Comparison of ENCODE assay signal across 8 cellular contexts in the genomic region with DNA sequence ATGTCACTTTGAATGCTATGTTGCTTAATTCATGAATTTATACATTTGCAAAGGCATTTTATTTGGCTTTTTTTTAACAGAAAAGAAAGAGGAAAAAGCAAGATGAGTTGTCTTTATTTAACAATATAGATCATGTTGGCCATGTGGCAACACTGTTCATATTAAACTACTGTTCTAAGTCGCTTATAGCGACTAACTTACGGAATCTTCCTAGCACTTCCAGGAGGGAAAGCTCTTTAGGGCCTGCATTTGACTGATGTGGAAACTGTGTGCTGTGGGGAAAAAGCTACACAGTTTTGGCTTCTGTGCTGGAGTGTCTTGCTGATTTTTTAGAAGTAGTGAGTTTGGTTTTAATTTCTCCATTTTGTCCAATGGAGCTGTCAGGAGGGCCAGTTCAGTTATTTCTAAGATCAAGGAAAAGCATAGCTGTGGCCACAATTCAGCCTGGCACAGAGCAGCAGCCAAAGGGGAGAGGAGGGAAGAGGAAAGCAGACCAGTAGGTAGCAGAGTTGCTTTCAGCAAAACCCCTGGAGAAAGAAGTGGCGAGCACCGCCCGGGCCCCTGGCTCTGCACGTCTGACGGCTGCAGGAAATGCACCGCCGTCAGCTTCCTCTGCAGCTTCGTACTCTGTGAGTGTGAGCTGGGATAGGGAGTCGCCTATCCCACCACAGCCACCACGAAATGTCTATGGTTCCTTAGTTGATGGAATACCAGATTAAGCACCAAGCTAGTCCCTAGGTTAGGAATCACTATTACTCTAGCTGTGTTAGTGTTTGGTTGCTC.
DNase-seq lines count a peak whose midpoint lies in the region; ATAC-seq and TF ChIP-seq lines count a peak whose summit lies in the region.

No MANE protein-coding gene starts in this region.

- peak overlapping the region in 1 of 2 donors; percentile 92 for H3K27ac ChIP-seq in coronary artery

- ATAC-seq in GM19397 (IDR thresholded peaks at IDR 0.05; ENCODE audit: unreplicated experiment) (peak; percentile 48), GM18873 (IDR thresholded peaks at IDR 0.05; ENCODE audit: low FRiP score, unreplicated experiment) (no peak)

- peak; percentile 7 for DNase-seq in KG1 (lab: John Stamatoyannopoulos, UW)
- DNase-seq in coronary artery (ENCODE audit: low spot score) = no peak
- DNase-seq in pulmonary artery endothelial cell (ENCODE audit: low read depth, low spot score) = peak; percentile 45
- DNase-seq in GF-D8 (lab: John Stamatoyannopoulos, UW) = no peak
- DNase-seq in DMS53 treated with DMSO at 0.1 percent for 48 hours (lab: John Stamatoyannopoulos, UW; ENCODE audit: unreplicated experiment) = no peak
- no peak for DNase-seq in NCI-H748 (lab: John Stamatoyannopoulos, UW; ENCODE audit: unreplicated experiment)

- TF ChIP-seq CTCF in coronary artery (IDR thresholded peaks at IDR 0.05) = no peak

- H3K4me3 ChIP-seq in coronary artery = peak overlapping the region; percentile 62

Comparison
In these comparisons a context has a peak if more than half of its experiments do, and no peak if none do; other contexts are left out.
1. DNase-seq: peak in KG1 (single experiment) and pulmonary artery endothelial cell (single experiment); none in coronary artery (single experiment), GF-D8 (single experiment), DMS53 treated with DMSO at 0.1 percent for 48 hours (single experiment) and NCI-H748 (single experiment).